In the genomic region with DNA sequence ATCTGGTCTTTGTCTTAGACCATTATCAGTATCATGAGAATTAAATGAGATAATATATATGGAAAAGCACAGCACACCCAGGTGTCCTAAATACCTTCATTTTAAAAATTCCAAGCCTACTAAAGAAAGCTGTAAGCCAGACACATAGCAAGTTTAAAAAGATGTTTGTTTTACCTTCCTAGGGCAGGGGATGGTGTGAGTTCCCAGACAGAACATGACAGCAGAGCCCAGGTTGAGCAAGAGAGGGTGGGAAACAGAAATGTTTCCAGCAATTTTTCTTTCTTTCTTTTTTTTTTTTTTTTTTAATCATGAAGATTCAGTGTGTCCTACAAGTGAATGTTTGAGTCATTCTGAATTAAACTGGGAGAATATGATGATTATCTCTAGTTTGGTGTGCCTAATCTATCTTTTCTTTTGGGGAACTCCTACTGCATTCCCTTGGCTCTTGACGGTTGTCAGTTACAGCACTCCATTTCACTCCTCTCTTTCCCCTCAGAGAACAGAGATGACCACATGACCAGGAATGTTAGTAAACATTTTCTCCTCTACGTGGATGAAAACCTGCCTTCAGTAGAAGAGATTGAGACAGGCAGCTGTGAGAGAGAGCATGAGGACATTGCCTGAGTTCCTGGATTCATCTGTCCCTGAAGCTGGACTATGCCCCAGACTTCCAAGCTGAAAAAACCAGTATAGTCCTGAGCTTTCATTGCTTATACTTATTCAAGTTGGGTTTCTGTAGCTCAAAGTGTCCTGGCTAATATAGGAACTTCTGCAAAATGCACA, we compare ENCODE assay signal across 19 cellular contexts. TPM values are rescaled to one million over a fixed set of nuclear protein-coding genes. Genes with fewer than 3 reads are reported as not detected.
DNase-seq lines count a peak whose midpoint lies in the region; ATAC-seq and TF ChIP-seq lines count a peak whose summit lies in the region.
"Had no signal": no experiment of that assay in that cellular context is flagged by ENCODE, and none has a peak within 500 bp of the region (broad histone marks: within the 10 kb centered on the region; RNA-seq: fewer than 3 reads in every experiment).

No MANE protein-coding gene starts in this region.

- no peak overlapping the region for H3K23ac ChIP-seq in mesenchymal stem cell (ENCODE audit: low read length in 2 of 2)

- no peaks in the 10 kb centered on the region for H3K4me1 ChIP-seq in mesenchymal stem cell (ENCODE audit: control insufficient read depth, insufficient read depth, low read depth, low read length)
- H3K4me1 ChIP-seq: SJSA1 had no signal

- H3K27ac ChIP-seq in mesenchymal stem cell (ENCODE audit: low read length, poor library complexity, severe bottlenecking) (no peak overlapping the region), substantia nigra (ENCODE audit: low read depth, low read length, poor library complexity, severe bottlenecking) (no peak overlapping the region)
- H3K27ac ChIP-seq: SJSA1 had no signal

- no peak overlapping the region for H2BK15ac ChIP-seq in mesenchymal stem cell (ENCODE audit: low read depth, poor library complexity, severe bottlenecking)

- H3K9ac ChIP-seq in mesenchymal stem cell (ENCODE audit: low read length), result no peak overlapping the region

- WGBS in mesenchymal stem cell, result 34% methylated on average over 2 of the region's 2 CpGs

- ATAC-seq in WTC11, result no peak

- H3K36me3 Mint-ChIP-seq in WTC11, result no peaks in the 10 kb centered on the region
- H3K36me3 Mint-ChIP-seq: CD14-positive monocyte had no signal

- no peaks in the 10 kb centered on the region for H3K36me3 ChIP-seq in mesenchymal stem cell (ENCODE audit: control insufficient read depth in 1 of 2, insufficient read depth in 2 of 2, low read depth in 1 of 2, low read length in 2 of 2)
- H3K36me3 ChIP-seq: SJSA1 had no signal

- DNase-seq in WTC11 (ENCODE audit: low spot score) (no peak), fibroblast of pulmonary artery (ENCODE audit: low read depth) (peak; percentile 7), mesenchymal stem cell (peak; percentile 15), ecto neural progenitor cell (ENCODE audit: low spot score) (no peak), foreskin melanocyte (no peak), substantia nigra (lab: John Stamatoyannopoulos, UW) (no peak)
- no peak for DNase-seq in activated CD4-positive, CD25-positive, alpha-beta regulatory T cell treated with anti-CD3 and anti-CD28 coated beads, Interleukin-2, amount 50 U/mL, for 72 hours
- DNase-seq: ACHN, AML-193, COR-L47, HCEC 1CT, KBM-7, NCI-H1092, NCI-H146, NCI-H2081, NCI-H510A, NCI-H774 had no signal

- H2BK120ac ChIP-seq in mesenchymal stem cell (ENCODE audit: low read depth, low read length), result no peak overlapping the region

- no peak overlapping the region for H2BK5ac ChIP-seq in mesenchymal stem cell (ENCODE audit: low read depth, low read length, poor library complexity, severe bottlenecking)

- no peak for TF ChIP-seq CTCF in WTC11 (IDR thresholded peaks at IDR 0.05)
- no peak for TF ChIP-seq CTCF in fibroblast of pulmonary artery (IDR thresholded peaks at IDR 0.05; ENCODE audit: low read length, missing control alignments)

- no peak overlapping the region for H4K8ac ChIP-seq in mesenchymal stem cell (ENCODE audit: low read length)

- no peaks in the 10 kb centered on the region for H3K9me3 Mint-ChIP-seq in WTC11
- H3K9me3 Mint-ChIP-seq: CD14-positive monocyte had no signal

- no peak overlapping the region for H2BK12ac ChIP-seq in mesenchymal stem cell (ENCODE audit: low read length in 2 of 2)

- H4K91ac ChIP-seq in mesenchymal stem cell (ENCODE audit: low read length), result no peak overlapping the region

- no peak overlapping the region for H3K4me3 Mint-ChIP-seq in WTC11
- H3K4me3 Mint-ChIP-seq: CD14-positive monocyte had no signal

- no peak overlapping the region for H2AK5ac ChIP-seq in mesenchymal stem cell (ENCODE audit: low read length, severe bottlenecking)

- H3K27ac Mint-ChIP-seq in WTC11, result peak overlapping the region; percentile 21; the same call in 1 of the 2 replicates
- H3K27ac Mint-ChIP-seq: CD14-positive monocyte had no signal

- peaks cover 11% of the 10 kb centered on the region for H3K4me1 Mint-ChIP-seq in WTC11
- H3K4me1 Mint-ChIP-seq: CD14-positive monocyte had no signal

- POLR2A ChIA-PET in WTC11 (lab: Charles Lee), result interaction anchor here (0.6 kb wide), 1 partner anchor 180 kb away, joined by 3 read pairs; no protein-coding TSS in a partner anchor

- H3K4ac ChIP-seq in mesenchymal stem cell (ENCODE audit: low read depth in 1 of 2, low read length in 2 of 2), result no peak overlapping the region

- no peak overlapping the region for H3K14ac ChIP-seq in mesenchymal stem cell (ENCODE audit: low read length in 2 of 2)

- CTCF ChIA-PET in WTC11 (lab: Charles Lee), result no interaction called here

- H3K18ac ChIP-seq in mesenchymal stem cell (ENCODE audit: low read depth in 1 of 2, low read length in 2 of 2), result no peak overlapping the region

- H3K27me3 ChIP-seq in mesenchymal stem cell (ENCODE audit: control insufficient read depth in 1 of 2, insufficient read depth in 1 of 2, low read length in 2 of 2), result no peaks in the 10 kb centered on the region
- H3K27me3 ChIP-seq: SJSA1 had no signal

- H3K4me3 ChIP-seq in fibroblast of pulmonary artery (replicated peaks; ENCODE audit: low read depth, low read length) (no peak overlapping the region), mesenchymal stem cell (ENCODE audit: insufficient read depth in 1 of 2, low read depth in 1 of 2, low read length in 2 of 2) (no peak overlapping the region)
- H3K4me3 ChIP-seq: SJSA1 had no signal

- H3K9me3 ChIP-seq in mesenchymal stem cell (ENCODE audit: control insufficient read depth, low read length), result no peaks in the 10 kb centered on the region
- H3K9me3 ChIP-seq: SJSA1 had no signal

- no peak overlapping the region for H2AFZ ChIP-seq in mesenchymal stem cell (ENCODE audit: low read depth, low read length)

- H3K27me3 Mint-ChIP-seq in WTC11 (ENCODE audit: low read depth), result no peaks in the 10 kb centered on the region

- no peaks in the 10 kb centered on the region for H3K79me1 ChIP-seq in mesenchymal stem cell (replicated peaks; ENCODE audit: low read length, poor library complexity, severe bottlenecking)

- no peak overlapping the region for H3K4me2 ChIP-seq in mesenchymal stem cell (ENCODE audit: low read length, poor library complexity, severe bottlenecking)

TF ChIP-seq in WTC11, 78 proteins besides CTCF, POLR2A, EP300 and RAD21:
- TF ChIP-seq, protein P1, sequence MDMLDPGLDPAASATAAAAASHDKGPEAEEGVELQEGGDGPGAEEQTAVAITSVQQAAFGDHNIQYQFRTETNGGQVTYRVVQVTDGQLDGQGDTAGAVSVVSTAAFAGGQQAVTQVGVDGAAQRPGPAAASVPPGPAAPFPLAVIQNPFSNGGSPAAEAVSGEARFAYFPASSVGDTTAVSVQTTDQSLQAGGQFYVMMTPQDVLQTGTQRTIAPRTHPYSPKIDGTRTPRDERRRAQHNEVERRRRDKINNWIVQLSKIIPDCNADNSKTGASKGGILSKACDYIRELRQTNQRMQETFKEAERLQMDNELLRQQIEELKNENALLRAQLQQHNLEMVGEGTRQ (CRISPR knock-in tag; IDR thresholded peaks at IDR 0.05), result no peak

RNA-seq across cellular contexts. Expression of a gene that starts 54.5 kb away (rescaled TPM):
- not detected in 3 replicates for total RNA-seq in WTC11 (2021)
- 0.03 TPM for polyA plus RNA-seq in mesenchymal stem cell (2013, experiment 1 of 2)
- not detected for polyA plus RNA-seq in mesenchymal stem cell (2013, experiment 2 of 2)
- total RNA-seq: SJSA1 had no signal
- polyA plus RNA-seq: CD14-positive monocyte had no signal

RNA-seq across cellular contexts. Expression of a gene that starts 57.1 kb away (rescaled TPM):
- 48.5 to 54.5 TPM (median 52.2 TPM) in 3 replicates for total RNA-seq in WTC11 (2021)
- 22.4 TPM for polyA plus RNA-seq in mesenchymal stem cell (2013, experiment 1 of 2)
- 25.8 TPM for polyA plus RNA-seq in mesenchymal stem cell (2013, experiment 2 of 2)

Comparison
In these comparisons a context has a peak if more than half of its experiments do, and no peak if none do; other contexts are left out.
1. DNase-seq: peak in fibroblast of pulmonary artery (single experiment) and mesenchymal stem cell (single experiment); none in WTC11 (single experiment), ecto neural progenitor cell (single experiment), foreskin melanocyte (single experiment), activated CD4-positive, CD25-positive, alpha-beta regulatory T cell treated with anti-CD3 and anti-CD28 coated beads, Interleukin-2, amount 50 U/mL, for 72 hours (single experiment) and substantia nigra (0 of 49).